ENCODE assay signal across 8 cellular contexts in the genomic region with DNA sequence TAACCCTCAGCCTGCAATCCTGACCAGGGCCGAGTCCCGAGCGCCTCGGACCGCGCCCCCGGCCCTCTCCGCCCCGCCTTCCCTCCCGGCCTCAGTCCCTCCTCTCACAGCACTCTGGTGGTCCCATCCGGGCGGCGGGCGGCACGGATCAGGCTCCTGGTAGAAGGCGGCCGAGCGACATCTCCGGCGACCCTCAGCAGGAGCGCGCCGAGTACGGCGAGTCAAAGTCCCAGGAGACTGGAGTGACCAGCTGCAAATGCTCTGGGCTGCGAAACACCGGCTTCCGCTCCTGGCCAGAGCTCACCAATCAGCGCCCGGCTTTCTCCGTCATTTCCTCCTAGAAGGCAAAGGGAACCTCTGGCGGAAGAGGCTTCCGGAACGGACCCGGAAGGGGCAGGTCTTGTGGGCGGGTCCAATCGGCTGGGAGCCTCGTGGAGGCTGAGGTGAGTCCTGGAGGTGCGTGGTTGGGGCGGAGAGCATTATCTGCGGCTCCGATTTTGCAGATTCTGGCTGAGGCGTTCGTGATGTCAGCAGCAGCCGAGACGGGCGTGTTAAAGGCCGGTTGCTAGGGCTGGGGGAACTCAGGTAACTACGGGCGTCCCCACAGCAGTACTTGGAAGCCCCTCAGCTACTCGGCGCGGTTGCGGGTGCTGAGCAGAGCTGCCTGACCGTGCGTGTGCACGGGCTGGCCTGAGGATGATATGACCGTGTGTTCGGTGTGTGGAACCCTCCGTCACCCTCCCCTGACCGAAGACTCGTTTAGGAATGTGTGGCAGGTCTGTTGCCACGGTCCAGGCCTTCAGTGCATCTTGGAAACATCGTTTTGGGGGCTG. TPM values are rescaled to one million over a fixed set of nuclear protein-coding genes. Genes with fewer than 3 reads are reported as not detected.
DNase-seq lines count a peak whose midpoint lies in the region; ATAC-seq, FAIRE-seq and TF ChIP-seq lines count a peak whose summit lies in the region.

A gene with protein sequence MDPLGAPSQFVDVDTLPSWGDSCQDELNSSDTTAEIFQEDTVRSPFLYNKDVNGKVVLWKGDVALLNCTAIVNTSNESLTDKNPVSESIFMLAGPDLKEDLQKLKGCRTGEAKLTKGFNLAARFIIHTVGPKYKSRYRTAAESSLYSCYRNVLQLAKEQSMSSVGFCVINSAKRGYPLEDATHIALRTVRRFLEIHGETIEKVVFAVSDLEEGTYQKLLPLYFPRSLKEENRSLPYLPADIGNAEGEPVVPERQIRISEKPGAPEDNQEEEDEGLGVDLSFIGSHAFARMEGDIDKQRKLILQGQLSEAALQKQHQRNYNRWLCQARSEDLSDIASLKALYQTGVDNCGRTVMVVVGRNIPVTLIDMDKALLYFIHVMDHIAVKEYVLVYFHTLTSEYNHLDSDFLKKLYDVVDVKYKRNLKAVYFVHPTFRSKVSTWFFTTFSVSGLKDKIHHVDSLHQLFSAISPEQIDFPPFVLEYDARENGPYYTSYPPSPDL (minus strand): TSS at position 282 of the 833 bp plus-strand sequence. CDS start 9,264 bp downstream, outside the sequence.
A gene (plus strand): TSS at position 400 of the 833 bp plus-strand sequence. CDS start 3,581 bp downstream, outside the sequence.

- no peaks in the 10 kb centered on the region for H3K9me1 ChIP-seq in keratinocyte (ENCODE audit: control insufficient read depth, extremely low read depth, insufficient read depth, low read length)

- TF ChIP-seq POLR2A in GM19099 (IDR thresholded peaks at IDR 0.05; ENCODE audit: extremely low read depth, insufficient read length, low read depth) = peak; percentile 62

- H3K36me3 ChIP-seq in keratinocyte (ENCODE audit: control insufficient read depth in 2 of 2, extremely low read depth in 1 of 2, insufficient read depth in 2 of 2, low read length in 2 of 2) = peaks cover 5 to 11% of the 10 kb centered on the region in 2 experiments

- FAIRE-seq in keratinocyte (lab: Jason Lieb, UNC) = peak; percentile 70

- H3K27me3 ChIP-seq in keratinocyte (ENCODE audit: control insufficient read depth, extremely low read depth, insufficient read depth, low read length) = no peaks in the 10 kb centered on the region

- no peak for TF ChIP-seq CTCF in keratinocyte (optimal IDR thresholded peaks at IDR 0.05 in 1 of 3, IDR thresholded peaks at IDR 0.05 in 1 of 3, conservative IDR thresholded peaks at IDR 0.05 in 1 of 3; ENCODE audit: extremely low read depth in 1 of 3, insufficient read depth in 2 of 3, low read length in 3 of 3)

- peak within 1 kb of the TSS; percentile 75 for H3K27ac ChIP-seq in keratinocyte (ENCODE audit: control insufficient read depth, insufficient read depth, low read length)

- dilution Hi-C loops in keratinocyte (cut with MboI; ENCODE audit: extremely low pct_ligation_motif_present, low sequenced_read_pairs) = no loop called here

- ATAC-seq in HG03432 (IDR thresholded peaks at IDR 0.05; ENCODE audit: unreplicated experiment) = peak; percentile 95

- peak within 1 kb of the TSS; percentile 100 for H2AFZ ChIP-seq in keratinocyte (ENCODE audit: control insufficient read depth, low read length)

- peaks cover 16% of the 10 kb centered on the region for H3K4me1 ChIP-seq in keratinocyte (ENCODE audit: control insufficient read depth, extremely low read depth, insufficient read depth, low read length)

- H3K79me2 ChIP-seq in keratinocyte (ENCODE audit: control insufficient read depth, insufficient read depth, low read length) = peaks cover 83% of the 10 kb centered on the region

- peak within 1 kb of the TSS; percentile 90 for H3K4me2 ChIP-seq in keratinocyte (ENCODE audit: control insufficient read depth, extremely low read depth, insufficient read depth, low read depth, low read length)

- H3K9ac ChIP-seq in keratinocyte (ENCODE audit: control insufficient read depth, extremely low read depth, insufficient read depth, low read length) = peak within 1 kb of the TSS; percentile 92

- no peaks in the 10 kb centered on the region for H3K9me3 ChIP-seq in keratinocyte (ENCODE audit: control insufficient read depth, low read depth, low read length)

- peak; percentile 96 for DNase-seq in AG20443 (ENCODE audit: low spot score)
- DNase-seq in NCI-H510A (lab: John Stamatoyannopoulos, UW) = peak; percentile 95
- peak; percentile 90 for DNase-seq in activated CD4-positive, alpha-beta T cell treated with anti-CD3 and anti-CD28 coated beads for 1 hour
- peak; percentile 94 for DNase-seq in cerebellum (ENCODE audit: low spot score)
- DNase-seq in keratinocyte (ENCODE audit: low read depth, low spot score) = peak; percentile 83
- peak; percentile 84 to 90 for DNase-seq in stimulated activated CD4-positive, alpha-beta T cell treated with anti-CD3 and anti-CD28 coated beads, Interleukin-15, amount 100 ng/mL, for 1 hour (ENCODE audit: low read depth in 1 of 2, low spot score in 1 of 2)

- H3K4me3 ChIP-seq in keratinocyte (ENCODE audit: control insufficient read depth in 2 of 3, extremely low read depth in 1 of 3, insufficient read depth in 2 of 3, low read depth in 1 of 3, low read length in 3 of 3) = peak within 1 kb of the TSS; percentile 93 to 100 (median 97)

- no peaks in the 10 kb centered on the region for H4K20me1 ChIP-seq in keratinocyte (ENCODE audit: control insufficient read depth, extremely low read depth, insufficient read depth, low read length)

RNA-seq across cellular contexts. Expression of the first gene that starts in this region (rescaled TPM):
- 42.9 TPM for total RNA-seq in cerebellum
- polyA plus RNA-seq in keratinocyte = 11.4 to 15.7 TPM (median 12.0 TPM) in 3 replicates
- 18.2 TPM for polyA plus RNA-seq in keratinocyte (2011; ENCODE audit: low read depth)
- 6.6 and 15.2 TPM in 2 replicates for polyA plus RNA-seq in keratinocyte (2011; cell fraction: cytosol; rRNA removed)
- polyA plus RNA-seq in keratinocyte (2011; cell fraction: nucleus; rRNA removed) = 10.5 and 12.7 TPM in 2 replicates
- 8.5 and 9.7 TPM in 2 replicates for polyA plus RNA-seq in keratinocyte (2012; ENCODE audit: low replicate concordance)
- polyA minus RNA-seq in keratinocyte = 9.9 to 32.9 TPM (median 20.2 TPM) in 3 replicates
- 14.4 TPM for polyA minus RNA-seq in keratinocyte (2011; cell fraction: cytosol; rRNA and poly(A)+ RNA removed)
- 26.6 and 52.4 TPM in 2 replicates for polyA minus RNA-seq in keratinocyte (2011; cell fraction: nucleus; rRNA and poly(A)+ RNA removed)

RNA-seq across cellular contexts. Expression of the second gene that starts in this region (rescaled TPM):
- total RNA-seq in cerebellum = 14.5 TPM
- polyA plus RNA-seq in keratinocyte = 36.2 to 47.8 TPM (median 45.6 TPM) in 3 replicates
- 15.8 TPM for polyA plus RNA-seq in keratinocyte (2011; ENCODE audit: low read depth)
- polyA plus RNA-seq in keratinocyte (2011; cell fraction: cytosol; rRNA removed) = 19.6 and 29.9 TPM in 2 replicates
- 32.8 and 39.4 TPM in 2 replicates for polyA plus RNA-seq in keratinocyte (2011; cell fraction: nucleus; rRNA removed)
- 16.1 and 34.0 TPM in 2 replicates for polyA plus RNA-seq in keratinocyte (2012; ENCODE audit: low replicate concordance)
- polyA minus RNA-seq in keratinocyte = 12.7 to 110 TPM (median 47.1 TPM) in 3 replicates
- polyA minus RNA-seq in keratinocyte (2011; cell fraction: cytosol; rRNA and poly(A)+ RNA removed) = 26.3 TPM
- polyA minus RNA-seq in keratinocyte (2011; cell fraction: nucleus; rRNA and poly(A)+ RNA removed) = 27.2 and 46.9 TPM in 2 replicates

Comparison
In these comparisons a context has a peak if more than half of its experiments do, and no peak if none do; other contexts are left out.
1. Peak in every context shown above with its lines: DNase-seq, ATAC-seq, H3K4me3 ChIP-seq and H3K27ac ChIP-seq.